32 cellular contexts compared by ENCODE assay signal in genomic region chr14:105836730-105837129, GRCh38.
"Had no signal": no experiment of that assay in that cellular context is flagged by ENCODE, and none has a peak within 500 bp of the region (broad histone marks: within the 10 kb centered on the region; RNA-seq: fewer than 3 reads in every experiment).

No MANE protein-coding gene starts in this region.

- H3K27me3 Mint-ChIP-seq: activated CD8-positive, alpha-beta memory T cell treated with anti-CD3 and anti-CD28 coated beads, Interleukin-2, amount 10 ng/mL, durations not matched to agents 7 days and 5 days; activated naive CD8-positive, alpha-beta T cell treated with anti-CD3 and anti-CD28 coated beads, Interleukin-2, amount 10 ng/mL, durations not matched to agents 7 days and 5 days had no signal

- FAIRE-seq: astrocyte, colon had no signal

- H2AFZ ChIP-seq: hepatocyte had no signal

- ATAC-seq: activated CD8-positive, alpha-beta memory T cell treated with anti-CD3 and anti-CD28 coated beads, Interleukin-2, amount 10 ng/mL, durations not matched to agents 7 days and 5 days; activated naive CD4-positive, alpha-beta T cell treated with anti-CD3 and anti-CD28 coated beads, Interleukin-2, amount 50 U/mL, for 72 hours; effector memory CD8-positive, alpha-beta T cell; foreskin keratinocyte; gastrocnemius medialis; heart right ventricle; T-helper 17 cell had no signal

- H3K27ac ChIP-seq: brain microvascular endothelial cell, esophagus muscularis mucosa, foreskin keratinocyte, gastrocnemius medialis, heart right ventricle, hepatocyte had no signal

- H3K9me3 ChIP-seq: gastrocnemius medialis had no signal

- H3K27ac Mint-ChIP-seq: activated CD4-positive, alpha-beta memory T cell treated with anti-CD3 and anti-CD28 coated beads, Interleukin-2, amount 10 ng/mL, durations not matched to agents 7 days and 5 days; activated CD4-positive, alpha-beta T cell treated with anti-CD3 and anti-CD28 coated beads, Interleukin-2, amount 10 ng/mL, durations not matched to agents 7 days and 5 days; activated CD8-positive, alpha-beta memory T cell treated with anti-CD3 and anti-CD28 coated beads, Interleukin-2, amount 10 ng/mL, durations not matched to agents 7 days and 5 days; activated naive CD4-positive, alpha-beta T cell treated with anti-CD3 and anti-CD28 coated beads, Interleukin-2, amount 10 ng/mL, durations not matched to agents 7 days and 5 days; activated naive CD4-positive, alpha-beta T cell treated with anti-CD3 and anti-CD28 coated beads, Interleukin-2, amount 50 U/mL, for 72 hours; activated naive CD8-positive, alpha-beta T cell treated with anti-CD3 and anti-CD28 coated beads, Interleukin-2, amount 10 ng/mL, durations not matched to agents 7 days and 5 days; activated T-helper 1 cell treated with anti-CD3 and anti-CD28 coated beads, Interleukin-12 subunit alpha, Interleukin-12 subunit beta, Interleukin-2, Interleukin-4 antibody, amounts not matched to agents 30 ng/mL and 10 ng/mL and 1 ng/mL, durations not matched to agents 14 hours and 24 hours and 36 hours; effector memory CD8-positive, alpha-beta T cell; T-helper 17 cell had no signal

- H3K4me3 ChIP-seq: esophagus muscularis mucosa, gastrocnemius medialis, heart right ventricle, hepatocyte had no signal

- H3K4me2 ChIP-seq: hepatocyte had no signal

- H3K36me3 Mint-ChIP-seq: activated CD8-positive, alpha-beta memory T cell treated with anti-CD3 and anti-CD28 coated beads, Interleukin-2, amount 10 ng/mL, durations not matched to agents 7 days and 5 days; activated naive CD4-positive, alpha-beta T cell treated with anti-CD3 and anti-CD28 coated beads, Interleukin-2, amount 10 ng/mL, durations not matched to agents 7 days and 5 days; activated naive CD4-positive, alpha-beta T cell treated with anti-CD3 and anti-CD28 coated beads, Interleukin-2, amount 50 U/mL, for 72 hours; activated naive CD8-positive, alpha-beta T cell treated with anti-CD3 and anti-CD28 coated beads, Interleukin-2, amount 10 ng/mL, durations not matched to agents 7 days and 5 days had no signal

- DNase-seq: activated CD4-positive, alpha-beta memory T cell treated with anti-CD3 and anti-CD28 coated beads, Interleukin-2, amount 10 ng/mL, durations not matched to agents 7 days and 5 days; activated CD4-positive, alpha-beta T cell treated with anti-CD3 and anti-CD28 coated beads for 1 hour; activated CD4-positive, alpha-beta T cell treated with anti-CD3 and anti-CD28 coated beads for 4 hours; activated CD4-positive, alpha-beta T cell treated with anti-CD3 and anti-CD28 coated beads, Interleukin-2, amount 10 ng/mL, durations not matched to agents 7 days and 5 days; activated CD4-positive, alpha-beta T cell treated with anti-CD3 and anti-CD28 coated beads, Interleukin-2, amount 50 U/mL, for 4 hours; activated CD8-positive, alpha-beta memory T cell treated with anti-CD3 and anti-CD28 coated beads, Interleukin-2, amount 10 ng/mL, durations not matched to agents 7 days and 5 days; activated CD8-positive, alpha-beta memory T cell treated with anti-CD3 and anti-CD28 coated beads, Interleukin-2, amount 50 U/mL, for 4 hours; activated gamma-delta T cell; activated naive CD4-positive, alpha-beta T cell; activated naive CD4-positive, alpha-beta T cell treated with anti-CD3 and anti-CD28 coated beads, Interleukin-2, amount 10 ng/mL, durations not matched to agents 7 days and 5 days; activated naive CD8-positive, alpha-beta T cell treated with anti-CD3 and anti-CD28 coated beads, Interleukin-2, amount 10 ng/mL, durations not matched to agents 7 days and 5 days; activated T-cell treated with anti-CD3 and anti-CD28 coated beads, Interleukin-2, amount 50 U/mL, for 1 hour; activated T-cell treated with anti-CD3 and anti-CD28 coated beads, Interleukin-2, amount 50 U/mL, for 48 hours; brain microvascular endothelial cell; cortex of kidney; dermis blood vessel endothelial cell; effector CD4-positive, alpha-beta T cell; effector memory CD8-positive, alpha-beta T cell; erythroblast; foreskin keratinocyte; gastrocnemius medialis; glutamatergic neuron; heart right ventricle; T-helper 1 cell; T-helper 17 cell had no signal

- H3K79me2 ChIP-seq: hepatocyte had no signal

- H3K4me1 ChIP-seq: esophagus muscularis mucosa, foreskin keratinocyte, gastrocnemius medialis, heart right ventricle had no signal

- H3K4me3 Mint-ChIP-seq: activated CD4-positive, alpha-beta memory T cell treated with anti-CD3 and anti-CD28 coated beads, Interleukin-2, amount 10 ng/mL, durations not matched to agents 7 days and 5 days; activated CD4-positive, alpha-beta T cell treated with anti-CD3 and anti-CD28 coated beads, Interleukin-2, amount 10 ng/mL, durations not matched to agents 7 days and 5 days; activated CD8-positive, alpha-beta memory T cell treated with anti-CD3 and anti-CD28 coated beads, Interleukin-2, amount 10 ng/mL, durations not matched to agents 7 days and 5 days; activated naive CD4-positive, alpha-beta T cell treated with anti-CD3 and anti-CD28 coated beads, Interleukin-2, amount 10 ng/mL, durations not matched to agents 7 days and 5 days; activated naive CD8-positive, alpha-beta T cell treated with anti-CD3 and anti-CD28 coated beads, Interleukin-2, amount 10 ng/mL, durations not matched to agents 7 days and 5 days; activated T-helper 1 cell treated with anti-CD3 and anti-CD28 coated beads, Interleukin-12 subunit alpha, Interleukin-12 subunit beta, Interleukin-2, Interleukin-4 antibody, amounts not matched to agents 30 ng/mL and 10 ng/mL and 1 ng/mL, durations not matched to agents 14 hours and 24 hours and 36 hours; central memory CD8-positive, alpha-beta T cell; effector memory CD8-positive, alpha-beta T cell; T-helper 17 cell had no signal

- H3K27me3 ChIP-seq: brain microvascular endothelial cell, foreskin keratinocyte, gastrocnemius medialis, hepatocyte had no signal

- H3K9me3 Mint-ChIP-seq: activated CD4-positive, alpha-beta memory T cell treated with anti-CD3 and anti-CD28 coated beads, Interleukin-2, amount 10 ng/mL, durations not matched to agents 7 days and 5 days; activated CD4-positive, alpha-beta T cell treated with anti-CD3 and anti-CD28 coated beads, Interleukin-2, amount 10 ng/mL, durations not matched to agents 7 days and 5 days; activated naive CD4-positive, alpha-beta T cell treated with anti-CD3 and anti-CD28 coated beads, Interleukin-2, amount 10 ng/mL, durations not matched to agents 7 days and 5 days; activated naive CD4-positive, alpha-beta T cell treated with anti-CD3 and anti-CD28 coated beads, Interleukin-2, amount 50 U/mL, for 72 hours; activated naive CD8-positive, alpha-beta T cell treated with anti-CD3 and anti-CD28 coated beads, Interleukin-2, amount 10 ng/mL, durations not matched to agents 7 days and 5 days; activated T-helper 1 cell treated with anti-CD3 and anti-CD28 coated beads, Interleukin-12 subunit alpha, Interleukin-12 subunit beta, Interleukin-2, Interleukin-4 antibody, amounts not matched to agents 30 ng/mL and 10 ng/mL and 1 ng/mL, durations not matched to agents 14 hours and 24 hours and 36 hours; central memory CD8-positive, alpha-beta T cell; effector memory CD8-positive, alpha-beta T cell had no signal

- H3K4me1 Mint-ChIP-seq: activated CD4-positive, alpha-beta memory T cell treated with anti-CD3 and anti-CD28 coated beads, Interleukin-2, amount 10 ng/mL, durations not matched to agents 7 days and 5 days; activated CD4-positive, alpha-beta T cell treated with anti-CD3 and anti-CD28 coated beads, Interleukin-2, amount 10 ng/mL, durations not matched to agents 7 days and 5 days; activated CD8-positive, alpha-beta memory T cell treated with anti-CD3 and anti-CD28 coated beads, Interleukin-2, amount 10 ng/mL, durations not matched to agents 7 days and 5 days; activated naive CD4-positive, alpha-beta T cell treated with anti-CD3 and anti-CD28 coated beads, Interleukin-2, amount 10 ng/mL, durations not matched to agents 7 days and 5 days; activated naive CD8-positive, alpha-beta T cell treated with anti-CD3 and anti-CD28 coated beads, Interleukin-2, amount 10 ng/mL, durations not matched to agents 7 days and 5 days; central memory CD8-positive, alpha-beta T cell; T-helper 17 cell had no signal

- H3K36me3 ChIP-seq: brain microvascular endothelial cell, esophagus muscularis mucosa, gastrocnemius medialis, heart right ventricle had no signal
